8 cellular contexts compared by ENCODE assay signal in genomic region chr9:95087659-95088242, GRCh38.
DNase-seq lines count a peak whose midpoint lies in the region; ATAC-seq and TF ChIP-seq lines count a peak whose summit lies in the region.

No MANE protein-coding gene starts in this region.

- peaks cover 95% of the 10 kb centered on the region for H3K4me1 ChIP-seq in stomach smooth muscle (ENCODE audit: control insufficient read depth, insufficient read depth, low read length)

- no peaks in the 10 kb centered on the region for H3K27me3 ChIP-seq in stomach smooth muscle (ENCODE audit: control insufficient read depth in 1 of 2, insufficient read depth in 2 of 2, low read length in 2 of 2)

- peaks cover 34 to 43% of the 10 kb centered on the region in 2 donors for H3K36me3 ChIP-seq in stomach smooth muscle (ENCODE audit: control insufficient read depth in 2 of 2, insufficient read depth in 2 of 2, low read length in 2 of 2)

- no peak for ATAC-seq in HG03354 (IDR thresholded peaks at IDR 0.05; ENCODE audit: poor library complexity, severe bottlenecking, unreplicated experiment)
- no peak for ATAC-seq in GM21526 (IDR thresholded peaks at IDR 0.05; ENCODE audit: low FRiP score, unreplicated experiment)

- H3K4me3 ChIP-seq in stomach smooth muscle (ENCODE audit: low read length in 2 of 2) = no peak overlapping the region

- DNase-seq in DMS53 (lab: John Stamatoyannopoulos, UW) (peak; percentile 50), DMS53 treated with DMSO at 0.1 percent for 48 hours (lab: John Stamatoyannopoulos, UW; ENCODE audit: unreplicated experiment) (no peak), NCI-H226 (peak; percentile 20), erythroblast (lab: John Stamatoyannopoulos, UW) (peak; percentile 14 to 16), GM19238 (ENCODE audit: insufficient read length, low spot score) (no peak)

- peak overlapping the region; percentile 77 for H3K27ac ChIP-seq in stomach smooth muscle (ENCODE audit: low read length)

- no peak for TF ChIP-seq POLR2A in erythroblast (IDR thresholded peaks at IDR 0.05; ENCODE audit: low read length)

- H3K9me3 ChIP-seq in stomach smooth muscle (ENCODE audit: control insufficient read depth in 2 of 2, low read length in 2 of 2) = no peaks in the 10 kb centered on the region

- no peak overlapping the region for H3K9ac ChIP-seq in stomach smooth muscle (ENCODE audit: low read length in 2 of 2)

Comparison
In these comparisons a context has a peak if more than half of its experiments do, and no peak if none do; other contexts are left out.
1. DNase-seq: peak in DMS53 (single experiment), NCI-H226 (single experiment) and erythroblast (2 of 2); none in DMS53 treated with DMSO at 0.1 percent for 48 hours (single experiment) and GM19238 (single experiment).